Comparison of ENCODE assay signal across 17 cellular contexts in the genomic region with DNA sequence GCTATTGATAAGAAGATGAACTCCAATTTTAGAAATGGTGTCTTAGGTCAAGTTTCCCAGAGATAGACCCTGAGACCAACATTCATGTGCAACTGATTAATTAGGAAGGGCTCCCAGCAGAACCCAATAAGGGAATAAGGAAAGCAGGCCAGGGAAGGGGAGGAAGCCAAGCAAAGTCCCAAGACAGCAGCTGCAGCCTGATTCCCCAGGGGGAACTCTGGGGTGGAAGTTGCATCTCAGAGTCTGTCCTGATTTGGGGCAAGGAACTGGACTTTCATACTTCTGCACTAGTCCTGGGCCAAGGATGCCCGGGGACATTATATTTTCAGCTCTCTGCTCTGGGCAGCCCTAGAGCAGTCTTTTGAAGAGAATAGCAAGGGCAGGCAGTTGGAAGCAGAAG.
DNase-seq lines count a peak whose midpoint lies in the region; ATAC-seq and TF ChIP-seq lines count a peak whose summit lies in the region.
"Had no signal": no experiment of that assay in that cellular context is flagged by ENCODE, and none has a peak within 500 bp of the region (broad histone marks: within the 10 kb centered on the region; RNA-seq: fewer than 3 reads in every experiment).

No MANE protein-coding gene starts in this region.

- no peak overlapping the region for H3K23ac ChIP-seq in H9 (ENCODE audit: insufficient read length, low read depth, low read length)

- no peak for TF ChIP-seq CTCF in lower lobe of right lung (IDR thresholded peaks at IDR 0.05)
- TF ChIP-seq CTCF in vagina (IDR thresholded peaks at IDR 0.05) = no peak
- no peak for TF ChIP-seq CTCF in H9 (conservative IDR thresholded peaks at IDR 0.05)
- no peak for TF ChIP-seq CTCF in left lung (IDR thresholded peaks at IDR 0.05)

- no peak overlapping the region for H4K8ac ChIP-seq in H9 (replicated peaks; ENCODE audit: insufficient read length, low read depth, low read length)

- no peak overlapping the region for H3K4me2 ChIP-seq in H9 (ENCODE audit: insufficient read depth, insufficient read length, low read length)
- H3K4me2 ChIP-seq: A549, GM23338 had no signal

- H2BK12ac ChIP-seq in H9 (ENCODE audit: insufficient read length, low read depth, low read length) = no peak overlapping the region

- peaks cover 12% of the 10 kb centered on the region for H3K27me3 Mint-ChIP-seq in activated CD4-positive, alpha-beta T cell treated with anti-CD3 and anti-CD28 coated beads, Interleukin-2, amount 10 ng/mL, durations not matched to agents 7 days and 5 days
- no peaks in the 10 kb centered on the region for H3K27me3 Mint-ChIP-seq in H9 (ENCODE audit: low read depth)

- H3K14ac ChIP-seq in H9 (ENCODE audit: insufficient read depth, low read length) = no peak overlapping the region

- DNase-seq in activated CD4-positive, alpha-beta T cell treated with anti-CD3 and anti-CD28 coated beads, Interleukin-2, amount 10 ng/mL, durations not matched to agents 7 days and 5 days = no peak
- no peak for DNase-seq in activated CD4-positive, alpha-beta T cell treated with anti-CD3 and anti-CD28 coated beads, Interleukin-2, amount 50 U/mL, for 48 hours
- no peak for DNase-seq in left ventricle myocardium superior
- DNase-seq in cardiac septum (ENCODE audit: low spot score) = no peak
- DNase-seq in lower lobe of right lung = no peak
- DNase-seq in vagina (ENCODE audit: extremely low spot score in 2 of 2) = no peak
- DNase-seq in H9 = no peak
- no peak for DNase-seq in left lung
- DNase-seq: AML-193; Caco-2; CD4-positive, alpha-beta T cell; HFFc6 had no signal

- H2BK20ac ChIP-seq in H9 (ENCODE audit: low read depth, low read length, poor library complexity, severe bottlenecking) = no peak overlapping the region

- no peak overlapping the region for H2BK120ac ChIP-seq in H9 (ENCODE audit: low read depth, low read length, poor library complexity, severe bottlenecking)

- no peak overlapping the region for H3K4me3 ChIP-seq in lower lobe of right lung
- no peak overlapping the region for H3K4me3 ChIP-seq in vagina
- H3K4me3 ChIP-seq in left lung = no peak overlapping the region
- H3K4me3 ChIP-seq: A549, GM23338 had no signal

- peaks cover 3% of the 10 kb centered on the region for H3K9me3 Mint-ChIP-seq in activated CD4-positive, alpha-beta T cell treated with anti-CD3 and anti-CD28 coated beads, Interleukin-2, amount 10 ng/mL, durations not matched to agents 7 days and 5 days
- H3K9me3 Mint-ChIP-seq in H9 = no peaks in the 10 kb centered on the region
- H3K9me3 Mint-ChIP-seq: CD4-positive, alpha-beta T cell; GM23338; HFFc6 had no signal

- no peaks in the 10 kb centered on the region for H3K27me3 ChIP-seq in lower lobe of right lung (ENCODE audit: low read depth)
- H3K27me3 ChIP-seq in vagina = no peaks in the 10 kb centered on the region
- no peaks in the 10 kb centered on the region for H3K27me3 ChIP-seq in H9 (ENCODE audit: insufficient read depth, low read length)
- H3K27me3 ChIP-seq in left lung = no peaks in the 10 kb centered on the region

- TF ChIP-seq POLR2A in vagina (IDR thresholded peaks at IDR 0.05) = no peak

- no peaks in the 10 kb centered on the region for H3K79me1 ChIP-seq in H9 (ENCODE audit: insufficient read depth, low read depth, low read length, poor library complexity, severe bottlenecking)

- H3K9me3 ChIP-seq in lower lobe of right lung (no peaks in the 10 kb centered on the region), vagina (no peaks in the 10 kb centered on the region), H9 (ENCODE audit: control insufficient read depth, low read depth, low read length) (no peaks in the 10 kb centered on the region), left lung (no peaks in the 10 kb centered on the region)
- H3K9me3 ChIP-seq: A549, Caco-2 had no signal

- H3K36me3 ChIP-seq in lower lobe of right lung = no peaks in the 10 kb centered on the region
- no peaks in the 10 kb centered on the region for H3K36me3 ChIP-seq in vagina
- H3K36me3 ChIP-seq in left lung = no peaks in the 10 kb centered on the region

- H3K9ac ChIP-seq in H9 (ENCODE audit: extremely low read depth, insufficient read length, low read length) = no peak overlapping the region

- H2BK15ac ChIP-seq in H9 (ENCODE audit: low read depth, low read length) = no peak overlapping the region

- H3K4me1 ChIP-seq in lower lobe of right lung (peaks cover 5% of the 10 kb centered on the region), vagina (peaks cover 6% of the 10 kb centered on the region), H9 (ENCODE audit: insufficient read depth, low read length) (no peaks in the 10 kb centered on the region), left lung (peaks cover 0 to 31% of the 10 kb centered on the region in 2 donors)

- H4K20me1 ChIP-seq in H9 (ENCODE audit: control insufficient read depth, insufficient read depth, insufficient read length) = no peaks in the 10 kb centered on the region

- H3K79me2 ChIP-seq in H9 (ENCODE audit: insufficient read depth, low read length) = no peaks in the 10 kb centered on the region

- no peak overlapping the region for H4K5ac ChIP-seq in H9 (ENCODE audit: insufficient read length, low read depth, low read length)

- H3K4ac ChIP-seq in H9 (ENCODE audit: low read depth, low read length) = no peak overlapping the region

- no peaks in the 10 kb centered on the region for H3K4me1 Mint-ChIP-seq in activated CD4-positive, alpha-beta T cell treated with anti-CD3 and anti-CD28 coated beads, Interleukin-2, amount 10 ng/mL, durations not matched to agents 7 days and 5 days
- H3K4me1 Mint-ChIP-seq in H9 = no peaks in the 10 kb centered on the region
- H3K4me1 Mint-ChIP-seq: GM23338 had no signal

- H3K4me3 Mint-ChIP-seq in activated CD4-positive, alpha-beta T cell treated with anti-CD3 and anti-CD28 coated beads, Interleukin-2, amount 10 ng/mL, durations not matched to agents 7 days and 5 days = no peak overlapping the region
- no peak overlapping the region for H3K4me3 Mint-ChIP-seq in H9
- H3K4me3 Mint-ChIP-seq: CD4-positive, alpha-beta T cell; GM23338; HFFc6 had no signal

- no peak overlapping the region for H3T11ph ChIP-seq in H9 (ENCODE audit: low read length)

- H2BK5ac ChIP-seq in H9 (ENCODE audit: insufficient read length, low read length) = no peak overlapping the region

- H3K18ac ChIP-seq in H9 (ENCODE audit: insufficient read length, low read depth, low read length) = no peak overlapping the region

- H3K27ac ChIP-seq in lower lobe of right lung = peak overlapping the region; percentile 1
- H3K27ac ChIP-seq in vagina = peak overlapping the region; percentile 46
- H3K27ac ChIP-seq in H9 (ENCODE audit: insufficient read length, low read depth, low read length) = no peak overlapping the region
- no peak overlapping the region for H3K27ac ChIP-seq in left lung
- H3K27ac ChIP-seq: 22Rv1, A549, C4-2B had no signal

- no peak overlapping the region for H2AK5ac ChIP-seq in H9 (ENCODE audit: insufficient read length, low read length)

- no peaks in the 10 kb centered on the region for H3K23me2 ChIP-seq in H9 (ENCODE audit: insufficient read length, low read depth, low read length, poor library complexity, severe bottlenecking)

- POLR2A ChIA-PET in activated CD4-positive, alpha-beta T cell treated with anti-CD3 and anti-CD28 coated beads, Interleukin-2, amount 10 ng/mL, durations not matched to agents 7 days and 5 days (lab: Charles Lee) = no interaction called here

- no CpG with 5 or more reads among the region's 1 CpG for WGBS in H9 (ENCODE audit: extremely low coverage, insufficient read length, low lambda C conversion rate)

- H3K27ac Mint-ChIP-seq in activated CD4-positive, alpha-beta T cell treated with anti-CD3 and anti-CD28 coated beads, Interleukin-2, amount 10 ng/mL, durations not matched to agents 7 days and 5 days = peak overlapping the region; percentile 68
- H3K27ac Mint-ChIP-seq in H9 = no peak overlapping the region
- H3K27ac Mint-ChIP-seq: CD4-positive, alpha-beta T cell; GM23338; HFFc6 had no signal

- H3K56ac ChIP-seq in H9 (ENCODE audit: insufficient read length, low read depth, low read length) = no peak overlapping the region

- H4K91ac ChIP-seq in H9 (ENCODE audit: insufficient read length, low read depth, low read length) = no peak overlapping the region

- H2AFZ ChIP-seq in H9 (ENCODE audit: low read length) = no peak overlapping the region
- H2AFZ ChIP-seq: GM23338 had no signal

- ATAC-seq in left ventricle myocardium superior (peak; percentile 20), lower lobe of right lung (no peak), left lung (no peak)
- ATAC-seq: A549, GM23338, HCT116 had no signal

- intact Hi-C loops in left ventricle myocardium superior (cut with micrococcal nuclease) = no loop called here
- intact Hi-C loops in cardiac septum (cut with DNase I) = no loop called here
- intact Hi-C loops in lower lobe of right lung (cut with DNase I) = no loop called here
- intact Hi-C loops in vagina (cut with DNase I) = no loop called here
- intact Hi-C loops in left lung (cut with DNase I) = no loop called here

- H3K36me3 Mint-ChIP-seq in activated CD4-positive, alpha-beta T cell treated with anti-CD3 and anti-CD28 coated beads, Interleukin-2, amount 10 ng/mL, durations not matched to agents 7 days and 5 days (ENCODE audit: low read depth) = no peaks in the 10 kb centered on the region
- H3K36me3 Mint-ChIP-seq in H9 (ENCODE audit: insufficient read depth in 1 of 3, low read depth in 3 of 3) = no peaks in the 10 kb centered on the region

- CTCF ChIA-PET in activated CD4-positive, alpha-beta T cell treated with anti-CD3 and anti-CD28 coated beads, Interleukin-2, amount 10 ng/mL, durations not matched to agents 7 days and 5 days (lab: Charles Lee) = no interaction called here

Comparison
In these comparisons a context has a peak if more than half of its experiments do, and no peak if none do; other contexts are left out.
1. H3K27ac ChIP-seq: peak in lower lobe of right lung (single experiment) and vagina (single experiment); none in H9 (single experiment) and left lung (0 of 2).